17 cellular contexts compared by ENCODE assay signal in the genomic region with DNA sequence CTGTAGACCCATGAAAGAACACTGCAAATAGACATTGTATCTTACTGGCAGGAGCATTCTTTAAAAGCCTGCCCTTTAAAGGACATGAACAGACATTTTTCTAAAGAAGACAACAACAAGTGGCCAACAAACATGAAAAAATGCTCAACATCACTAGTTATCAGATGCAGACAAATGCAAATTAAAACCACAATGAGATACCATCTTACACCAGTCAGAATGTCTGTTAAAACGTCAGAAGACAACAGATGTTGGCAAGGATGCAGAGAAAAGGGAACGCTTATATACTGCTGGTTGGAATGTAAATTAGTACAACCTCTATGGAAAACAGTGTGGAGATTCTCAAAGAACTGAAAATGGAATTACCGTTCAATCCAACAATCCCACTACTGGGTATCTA.
"Had no signal": no experiment of that assay in that cellular context is flagged by ENCODE, and none has a peak within 500 bp of the region (broad histone marks: within the 10 kb centered on the region; RNA-seq: fewer than 3 reads in every experiment).

No MANE protein-coding gene starts in this region.

- H3K4me1 Mint-ChIP-seq: stimulated activated effector memory CD8-positive, alpha-beta T cell treated with anti-CD3 and anti-CD28 coated beads, Interleukin-12 subunit alpha, Interleukin-12 subunit beta, amount 100 ng/mL, for 72 hours had no signal

- DNase-seq: activated B cell treated with CpG ODN at 0.5 μM for 24 hours; activated CD4-positive, alpha-beta T cell treated with anti-CD3 and anti-CD28 coated beads, Interleukin-2, amount 10 ng/mL, durations not matched to agents 24 days and 14 days; activated effector memory CD4-positive, alpha-beta T cell treated with Interleukin-2 at 50 U/mL for 16 hours; activated T-cell treated with anti-CD3 and anti-CD28 coated beads, Interleukin-2, amount 50 U/mL, for 1 hour; amygdala; esophagus squamous epithelium; foreskin keratinocyte; heart left ventricle; left colon; natural killer cell; posterior cingulate gyrus; small intestine; substantia nigra had no signal

- H3K36me3 Mint-ChIP-seq: activated naive CD4-positive, alpha-beta T cell treated with anti-CD3 and anti-CD28 coated beads, Interleukin-2, amount 50 U/mL, for 72 hours; stimulated activated effector memory CD8-positive, alpha-beta T cell treated with anti-CD3 and anti-CD28 coated beads, Interleukin-12 subunit alpha, Interleukin-12 subunit beta, amount 100 ng/mL, for 72 hours had no signal

- H3K4me3 ChIP-seq: esophagus squamous epithelium, heart left ventricle had no signal

- ATAC-seq: activated naive CD4-positive, alpha-beta T cell treated with anti-CD3 and anti-CD28 coated beads, Interleukin-2, amount 50 U/mL, for 72 hours; foreskin keratinocyte; heart left ventricle; left colon; stimulated activated effector memory CD8-positive, alpha-beta T cell treated with anti-CD3 and anti-CD28 coated beads, Interleukin-12 subunit alpha, Interleukin-12 subunit beta, amount 100 ng/mL, for 72 hours had no signal

- H3K9me3 Mint-ChIP-seq: activated B cell treated with CpG ODN at 0.5 μM for 24 hours; activated CD4-positive, alpha-beta T cell treated with anti-CD3 and anti-CD28 coated beads, Interleukin-2, amount 10 ng/mL, durations not matched to agents 24 days and 14 days; activated naive CD4-positive, alpha-beta T cell treated with anti-CD3 and anti-CD28 coated beads, Interleukin-2, amount 50 U/mL, for 72 hours; natural killer cell; stimulated activated effector memory CD8-positive, alpha-beta T cell treated with anti-CD3 and anti-CD28 coated beads, Interleukin-12 subunit alpha, Interleukin-12 subunit beta, amount 100 ng/mL, for 72 hours; T-helper 1 cell treated with Interleukin-12 subunit alpha and Interleukin-12 subunit beta and Interleukin-4 antibody, amounts not matched to agents 30 μg/mL and 1 μg/mL, for 36 hours; type B pancreatic cell had no signal

- H3K9me3 ChIP-seq: esophagus squamous epithelium, heart left ventricle had no signal

- H3K4me3 Mint-ChIP-seq: activated B cell treated with CpG ODN at 0.5 μM for 24 hours; activated CD4-positive, alpha-beta T cell treated with anti-CD3 and anti-CD28 coated beads, Interleukin-2, amount 10 ng/mL, durations not matched to agents 24 days and 14 days; natural killer cell; stimulated activated effector memory CD8-positive, alpha-beta T cell treated with anti-CD3 and anti-CD28 coated beads, Interleukin-12 subunit alpha, Interleukin-12 subunit beta, amount 100 ng/mL, for 72 hours; T-helper 1 cell treated with Interleukin-12 subunit alpha and Interleukin-12 subunit beta and Interleukin-4 antibody, amounts not matched to agents 30 μg/mL and 1 μg/mL, for 36 hours; type B pancreatic cell had no signal

- H3K27ac Mint-ChIP-seq: activated B cell treated with CpG ODN at 0.5 μM for 24 hours; activated CD4-positive, alpha-beta T cell treated with anti-CD3 and anti-CD28 coated beads, Interleukin-2, amount 10 ng/mL, durations not matched to agents 24 days and 14 days; activated naive CD4-positive, alpha-beta T cell treated with anti-CD3 and anti-CD28 coated beads, Interleukin-2, amount 50 U/mL, for 72 hours; natural killer cell; stimulated activated effector memory CD8-positive, alpha-beta T cell treated with anti-CD3 and anti-CD28 coated beads, Interleukin-12 subunit alpha, Interleukin-12 subunit beta, amount 100 ng/mL, for 72 hours; T-helper 1 cell treated with Interleukin-12 subunit alpha and Interleukin-12 subunit beta and Interleukin-4 antibody, amounts not matched to agents 30 μg/mL and 1 μg/mL, for 36 hours; type B pancreatic cell had no signal

- H3K27me3 ChIP-seq: esophagus squamous epithelium, foreskin keratinocyte, heart left ventricle had no signal

- H3K27me3 Mint-ChIP-seq: activated B cell treated with CpG ODN at 0.5 μM for 24 hours; activated CD4-positive, alpha-beta T cell treated with anti-CD3 and anti-CD28 coated beads, Interleukin-2, amount 10 ng/mL, durations not matched to agents 24 days and 14 days; type B pancreatic cell had no signal

- H3K27ac ChIP-seq: esophagus squamous epithelium, foreskin keratinocyte, heart left ventricle had no signal
